15 cellular contexts compared by ENCODE assay signal in genomic region chr11:134149371-134149770, GRCh38.
A peak's percentile ranks its signal among the peaks of the same experiment; 100 is the strongest.
DNase-seq lines count a peak whose midpoint lies in the region; ATAC-seq and TF ChIP-seq lines count a peak whose summit lies in the region.
"Had no signal": no experiment of that assay in that cellular context is flagged by ENCODE, and none has a peak within 500 bp of the region (broad histone marks: within the 10 kb centered on the region; RNA-seq: fewer than 3 reads in every experiment).

No MANE protein-coding gene starts in this region.

- H3K4me3 ChIP-seq in dorsolateral prefrontal cortex, result no peak overlapping the region
- no peak overlapping the region for H3K4me3 ChIP-seq in tibial artery

- peaks cover 7% of the 10 kb centered on the region; the same call in 1 of the 2 replicates for H3K4me1 Mint-ChIP-seq in HFFc6 (ENCODE audit: low read depth)
- H3K4me1 Mint-ChIP-seq: B cell had no signal

- TF ChIP-seq CTCF in HFFc6 (IDR thresholded peaks at IDR 0.05) (no peak), dorsolateral prefrontal cortex (IDR thresholded peaks at IDR 0.05 in 54 of 56, conservative IDR thresholded peaks at IDR 0.05 in 2 of 56; ENCODE audit: low read depth in 1 of 56, partially characterized antibody in 56 of 56) (no peak), tibial artery (IDR thresholded peaks at IDR 0.05) (no peak)

- no peak for DNase-seq in activated naive CD4-positive, alpha-beta T cell treated with anti-CD3 and anti-CD28 coated beads, Interleukin-2, amount 50 U/mL, for 72 hours (ENCODE audit: low spot score in 2 of 2)
- DNase-seq in activated naive CD4-positive, alpha-beta T cell (lab: John Stamatoyannopoulos, UW), result no peak
- DNase-seq in HFFc6 (no peak), dorsolateral prefrontal cortex (no peak), medulla oblongata (ENCODE audit: extremely low spot score) (peak; percentile 51), GOT3 (lab: John Stamatoyannopoulos, UW) (no peak), occipital lobe (lab: John Stamatoyannopoulos, UW) (no peak), tibial artery (no peak)
- DNase-seq: 8988T; ACHN; Calu3; CD4-positive, alpha-beta T cell; DMS 273 treated with DMSO at 0.1 percent for 48 hours had no signal

- intact Hi-C loops in dorsolateral prefrontal cortex (cut with DNase I) (no loop called here), tibial artery (cut with DNase I; ENCODE audit: low total_unique reads) (no loop called here)

- H3K36me3 ChIP-seq in tibial artery, result peaks cover 40 to 84% (median 41%) of the 10 kb centered on the region in 3 donors

- no peaks in the 10 kb centered on the region for H3K9me3 ChIP-seq in tibial artery

- H3K9me3 Mint-ChIP-seq in activated naive CD4-positive, alpha-beta T cell treated with anti-CD3 and anti-CD28 coated beads, Interleukin-2, amount 50 U/mL, for 72 hours, result no peaks in the 10 kb centered on the region
- no peaks in the 10 kb centered on the region for H3K9me3 Mint-ChIP-seq in HFFc6
- H3K9me3 Mint-ChIP-seq: CD4-positive, alpha-beta T cell had no signal

- H3K27ac Mint-ChIP-seq in activated naive CD4-positive, alpha-beta T cell treated with anti-CD3 and anti-CD28 coated beads, Interleukin-2, amount 50 U/mL, for 72 hours, result peak overlapping the region; percentile 44 to 65
- peak overlapping the region; percentile 48; the same call in 1 of the 2 replicates for H3K27ac Mint-ChIP-seq in HFFc6
- H3K27ac Mint-ChIP-seq: B cell; CD4-positive, alpha-beta T cell had no signal

- H3K27me3 ChIP-seq in dorsolateral prefrontal cortex (no peaks in the 10 kb centered on the region), tibial artery (no peaks in the 10 kb centered on the region)

- H3K36me3 Mint-ChIP-seq in activated naive CD4-positive, alpha-beta T cell treated with anti-CD3 and anti-CD28 coated beads, Interleukin-2, amount 50 U/mL, for 72 hours, result no peaks in the 10 kb centered on the region
- peaks cover 16% of the 10 kb centered on the region for H3K36me3 Mint-ChIP-seq in HFFc6 (ENCODE audit: low read depth)

- peak overlapping the region in 44 of 59 donors; percentile 11 to 81 (median 70) for H3K27ac ChIP-seq in dorsolateral prefrontal cortex
- H3K27ac ChIP-seq in tibial artery, result no peak overlapping the region
- H3K27ac ChIP-seq: HL-60 had no signal

- ATAC-seq in activated naive CD4-positive, alpha-beta T cell treated with anti-CD3 and anti-CD28 coated beads, Interleukin-2, amount 50 U/mL, for 72 hours, result no peak

- no peak overlapping the region for H3K4me3 Mint-ChIP-seq in HFFc6
- H3K4me3 Mint-ChIP-seq: B cell; CD4-positive, alpha-beta T cell had no signal

- H3K27me3 Mint-ChIP-seq in HFFc6 (ENCODE audit: insufficient read depth), result peaks cover 1% of the 10 kb centered on the region; the same call in 1 of the 2 replicates
- H3K27me3 Mint-ChIP-seq: B cell; CD4-positive, alpha-beta T cell had no signal

- peaks cover 0 to 13% (median 6%) of the 10 kb centered on the region in 4 donors for H3K4me1 ChIP-seq in tibial artery

Comparison
In these comparisons a context has a peak if more than half of its experiments do, and no peak if none do; other contexts are left out.
1. H3K27ac ChIP-seq: peak in dorsolateral prefrontal cortex (44 of 59); none in tibial artery (0 of 2).